In the genomic region with DNA sequence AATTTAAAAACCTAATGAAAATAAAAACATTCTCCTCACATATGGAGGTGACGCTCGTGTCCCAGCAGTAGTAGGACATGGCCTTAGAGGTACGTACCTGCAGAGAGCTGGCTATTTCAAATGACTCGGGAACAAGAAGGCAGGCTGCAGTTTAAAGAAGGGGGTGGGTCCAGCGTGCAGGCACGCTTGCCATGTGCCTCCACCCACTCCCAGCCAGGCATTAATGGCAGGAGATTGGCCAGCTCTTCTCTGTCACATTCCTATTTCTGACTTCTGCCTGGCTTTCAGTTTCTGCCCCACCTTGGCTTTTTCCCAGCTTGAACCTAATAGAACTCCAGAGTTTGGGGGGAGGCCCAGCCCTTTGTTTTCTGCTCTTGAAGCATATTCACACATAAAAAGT, we compare ENCODE assay signal across 15 cellular contexts. TPM values are rescaled to one million over a fixed set of nuclear protein-coding genes. Genes with fewer than 3 reads are reported as not detected.
DNase-seq lines count a peak whose midpoint lies in the region; ATAC-seq and TF ChIP-seq lines count a peak whose summit lies in the region.
"Had no signal": no experiment of that assay in that cellular context is flagged by ENCODE, and none has a peak within 500 bp of the region (broad histone marks: within the 10 kb centered on the region; RNA-seq: fewer than 3 reads in every experiment).

No MANE protein-coding gene starts in this region.

- no peak overlapping the region for H2BK15ac ChIP-seq in mesendoderm (replicated peaks; ENCODE audit: low read depth)

- TF ChIP-seq POLR2A in stomach (IDR thresholded peaks at IDR 0.05), result no peak

- peaks cover 58% of the 10 kb centered on the region for H3K36me3 ChIP-seq in right atrium auricular region
- no peaks in the 10 kb centered on the region for H3K36me3 ChIP-seq in mesendoderm (ENCODE audit: control insufficient read depth, insufficient read depth, low read length)
- peaks cover 23 to 83% (median 79%) of the 10 kb centered on the region in 4 donors for H3K36me3 ChIP-seq in stomach

- H3K27me3 Mint-ChIP-seq in central memory CD8-positive, alpha-beta T cell, result no peaks in the 10 kb centered on the region
- H3K27me3 Mint-ChIP-seq: CD4-positive, alpha-beta T cell had no signal

- H3K4me1 ChIP-seq in right atrium auricular region (no peaks in the 10 kb centered on the region), mesendoderm (ENCODE audit: control insufficient read depth, low read depth, low read length) (no peaks in the 10 kb centered on the region), stomach (no peaks in the 10 kb centered on the region)
- H3K4me1 ChIP-seq: A549, Caco-2, HAP-1 had no signal

- intact Hi-C loops in Right ventricle myocardium inferior (cut with DNase I), result no loop called here
- intact Hi-C loops in stomach (cut with DNase I; ENCODE audit: low total_unique reads), result no loop called here

- POLR2A ChIA-PET in RWPE1 (lab: Yijun Ruan, JAX; ENCODE audit: low non-redundant PET), result no interaction called here

- no CpG with 5 or more reads among the region's 6 CpGs for WGBS in mesendoderm (ENCODE audit: extremely low coverage, insufficient coverage, low lambda C conversion rate)
- 67 to 88% (median 80%) methylated on average over 6 of the region's 6 CpGs for WGBS in stomach, 5 donors

- no peak overlapping the region for H4K5ac ChIP-seq in mesendoderm (ENCODE audit: low read length)

- H3K9me3 ChIP-seq in right atrium auricular region (no peaks in the 10 kb centered on the region), stomach (no peaks in the 10 kb centered on the region)
- H3K9me3 ChIP-seq: A549, Caco-2, HAP-1 had no signal

- no peak for TF ChIP-seq EP300 in stomach (IDR thresholded peaks at IDR 0.05)

- ATAC-seq in Right ventricle myocardium inferior, result peak; percentile 50
- no peak for ATAC-seq in central memory CD8-positive, alpha-beta T cell (replicated peaks; ENCODE audit: extremely low read depth, poor library complexity, severe bottlenecking)
- no peak for ATAC-seq in HG03196 (IDR thresholded peaks at IDR 0.05; ENCODE audit: unreplicated experiment)
- ATAC-seq: A549 had no signal

- no peak overlapping the region for H3K23ac ChIP-seq in mesendoderm (ENCODE audit: low read length)

- H2BK5ac ChIP-seq in mesendoderm (ENCODE audit: low read length), result no peak overlapping the region

- peaks cover 38% of the 10 kb centered on the region for H3K36me3 Mint-ChIP-seq in central memory CD8-positive, alpha-beta T cell (ENCODE audit: insufficient read depth)

- H2BK120ac ChIP-seq in mesendoderm (ENCODE audit: low read depth, low read length), result no peak overlapping the region

- H3K27me3 ChIP-seq in right atrium auricular region (no peaks in the 10 kb centered on the region), mesendoderm (ENCODE audit: insufficient read depth, low read length, poor library complexity) (no peaks in the 10 kb centered on the region), stomach (no peaks in the 10 kb centered on the region)

- no peak overlapping the region for H3K18ac ChIP-seq in mesendoderm (ENCODE audit: low read length)

- no peak overlapping the region for H3K4ac ChIP-seq in mesendoderm (ENCODE audit: low read depth, low read length)

- CTCF ChIA-PET in RWPE1 (lab: Yijun Ruan, JAX), result interaction anchor here (1.3 kb wide), 1 partner anchor 12 kb away, joined by 3 read pairs; no protein-coding TSS in a partner anchor

- peak overlapping the region; percentile 22 for H3K27ac Mint-ChIP-seq in central memory CD8-positive, alpha-beta T cell (ENCODE audit: low read depth)
- H3K27ac Mint-ChIP-seq: CD4-positive, alpha-beta T cell had no signal

- no peaks in the 10 kb centered on the region for H3K4me1 Mint-ChIP-seq in central memory CD8-positive, alpha-beta T cell

- H2AK5ac ChIP-seq in mesendoderm (ENCODE audit: low read length), result no peak overlapping the region

- no peak overlapping the region for H4K8ac ChIP-seq in mesendoderm (ENCODE audit: low read depth, low read length)

- H3K56ac ChIP-seq in mesendoderm (ENCODE audit: low read length), result no peak overlapping the region

- H3K9ac ChIP-seq in mesendoderm (ENCODE audit: low read length), result no peak overlapping the region
- H3K9ac ChIP-seq: GM23248 had no signal

- H3K9me3 Mint-ChIP-seq in central memory CD8-positive, alpha-beta T cell, result no peaks in the 10 kb centered on the region
- H3K9me3 Mint-ChIP-seq: CD4-positive, alpha-beta T cell had no signal

- no peak for TF ChIP-seq CTCF in right atrium auricular region (IDR thresholded peaks at IDR 0.05)
- TF ChIP-seq CTCF in stomach (IDR thresholded peaks at IDR 0.05), result no peak
- TF ChIP-seq CTCF in RWPE1 (conservative IDR thresholded peaks at IDR 0.05; ENCODE audit: low read depth), result no peak

- H3K79me1 ChIP-seq in mesendoderm (ENCODE audit: low read length), result no peaks in the 10 kb centered on the region

- no peak overlapping the region for H3K4me3 Mint-ChIP-seq in central memory CD8-positive, alpha-beta T cell
- H3K4me3 Mint-ChIP-seq: CD4-positive, alpha-beta T cell had no signal

- no peaks in the 10 kb centered on the region for H3K79me2 ChIP-seq in mesendoderm (ENCODE audit: control insufficient read depth, insufficient read depth, low read length)

- H3K4me2 ChIP-seq in mesendoderm (ENCODE audit: low read length), result no peak overlapping the region
- H3K4me2 ChIP-seq: A549 had no signal

- H3K27ac ChIP-seq in right atrium auricular region (no peak overlapping the region), mesendoderm (ENCODE audit: low read depth, low read length) (no peak overlapping the region), stomach (no peak overlapping the region), RWPE1 (no peak overlapping the region)
- H3K27ac ChIP-seq: 22Rv1, A549, C4-2B, GM23248 had no signal

- no peak overlapping the region for H3K4me3 ChIP-seq in right atrium auricular region
- no peak overlapping the region for H3K4me3 ChIP-seq in mesendoderm (ENCODE audit: low read length)
- no peak overlapping the region for H3K4me3 ChIP-seq in stomach
- H3K4me3 ChIP-seq: A549, GM23248, HAP-1 had no signal

- DNase-seq in Right ventricle myocardium inferior (ENCODE audit: missing footprints), result no peak
- DNase-seq in right atrium auricular region (ENCODE audit: low spot score), result no peak
- no peak for DNase-seq in central memory CD8-positive, alpha-beta T cell (ENCODE audit: low spot score in 2 of 2)
- peak; percentile 11 for DNase-seq in mesendoderm
- peak; percentile 14 for DNase-seq in stomach
- DNase-seq in RWPE1 (ENCODE audit: low spot score), result no peak
- DNase-seq: AML-193; Caco-2; CD4-positive, alpha-beta T cell; GM23248 had no signal

RNA-seq across cellular contexts. Expression of a gene that starts 17.2 kb away (rescaled TPM):
- total RNA-seq in Right ventricle myocardium inferior, result 1,288 TPM
- 100 to 1,000 TPM; 149 to 194 TPM for total RNA-seq in right atrium auricular region
- 73.2 TPM for polyA plus RNA-seq in mesendoderm (2013, experiment 1 of 2)
- 83.2 TPM for polyA plus RNA-seq in mesendoderm (2013, experiment 2 of 2)
- 100 to 1,000 TPM; 109 to 367 (median 223) TPM for total RNA-seq in stomach
- 100 to 1,000 TPM in 2 of 3 donors, 10 to 100 TPM in 1; 77.6 to 195 (median 133) TPM for polyA plus RNA-seq in stomach

Comparison
In these comparisons a context has a peak if more than half of its experiments do, and no peak if none do; other contexts are left out.
1. DNase-seq: peak in mesendoderm (single experiment) and stomach (single experiment); none in Right ventricle myocardium inferior (single experiment), right atrium auricular region (single experiment), central memory CD8-positive, alpha-beta T cell (0 of 2) and RWPE1 (single experiment).